ENCODE assay signal across 1 cellular context in genomic region chr7:151992375-151992774, GRCh38.
TF ChIP-seq lines count a peak whose summit lies in the region.

No MANE protein-coding gene starts in this region.

TF ChIP-seq in endothelial cell of umbilical vein, 7 proteins besides CTCF, POLR2A, EP300 and RAD21 (continued from another document):
- no peak for TF ChIP-seq MAX (IDR thresholded peaks at IDR 0.05; ENCODE audit: insufficient read depth, insufficient read length)
- TF ChIP-seq POLR2AphosphoS5 (IDR thresholded peaks at IDR 0.05; ENCODE audit: insufficient read depth, low read depth, low read length), result no peak
TF ChIP-seq in endothelial cell of umbilical vein: peak in this region for 0.
